Comparison of ENCODE assay signal across 11 cellular contexts in the genomic region with DNA sequence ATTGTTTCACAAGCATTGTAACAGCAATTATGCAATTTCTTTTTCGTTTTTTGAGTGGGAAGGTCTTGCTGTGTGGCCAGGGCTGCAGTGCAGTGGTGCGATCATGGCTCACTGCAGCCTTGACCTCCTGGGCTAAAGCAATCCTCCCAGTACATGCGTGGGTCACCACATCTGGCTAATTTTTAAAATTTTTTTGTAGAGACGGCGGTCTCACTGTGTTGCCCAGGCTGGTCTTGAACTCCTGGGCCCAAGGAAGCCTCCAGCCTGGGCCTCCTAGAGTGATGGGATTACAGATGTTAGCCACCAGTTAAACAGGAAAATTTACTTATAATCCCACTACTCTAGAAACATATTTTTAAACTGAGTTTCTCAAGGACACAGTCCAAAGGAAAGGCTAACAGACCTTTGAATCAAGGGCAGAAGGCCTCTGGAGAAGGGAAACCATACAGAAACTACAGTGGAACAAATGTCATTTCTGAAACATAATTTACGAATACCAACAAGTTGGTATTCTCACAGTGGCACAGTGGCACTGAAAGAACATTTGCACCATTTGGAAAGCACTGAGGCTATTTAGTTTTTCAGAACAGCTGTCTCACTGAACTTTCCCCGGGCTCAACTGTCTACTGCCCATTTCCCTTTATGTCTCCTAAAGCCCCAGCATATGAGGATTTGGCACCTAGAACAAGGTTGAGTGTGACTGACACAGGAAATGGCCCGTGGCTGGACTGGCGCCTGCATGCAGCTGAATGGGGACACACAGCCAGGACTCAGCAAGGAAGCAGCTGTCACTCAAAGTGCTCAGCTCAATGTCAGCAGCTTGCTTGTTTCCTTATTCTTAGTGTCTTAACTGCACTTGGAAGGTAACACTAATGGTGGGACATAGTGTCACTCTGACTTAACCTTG. TPM values are rescaled to one million over a fixed set of nuclear protein-coding genes. Genes with fewer than 3 reads are reported as not detected.
DNase-seq lines count a peak whose midpoint lies in the region; ATAC-seq, FAIRE-seq and TF ChIP-seq lines count a peak whose summit lies in the region.
"Had no signal": no experiment of that assay in that cellular context is flagged by ENCODE, and none has a peak within 500 bp of the region (broad histone marks: within the 10 kb centered on the region; RNA-seq: fewer than 3 reads in every experiment).

No MANE protein-coding gene starts in this region.

- H3K4me1 ChIP-seq in kidney (ENCODE audit: control insufficient read depth in 1 of 2, insufficient read depth in 1 of 2, low read depth in 1 of 2, low read length in 2 of 2), result peaks cover 2 to 6% of the 10 kb centered on the region in 2 donors

- peaks cover 16% of the 10 kb centered on the region for H3K36me3 Mint-ChIP-seq in activated CD8-positive, alpha-beta memory T cell treated with anti-CD3 and anti-CD28 coated beads, Interleukin-2, amount 10 ng/mL, durations not matched to agents 7 days and 5 days
- no peaks in the 10 kb centered on the region for H3K36me3 Mint-ChIP-seq in type B pancreatic cell

- H3K27me3 Mint-ChIP-seq in activated CD8-positive, alpha-beta memory T cell treated with anti-CD3 and anti-CD28 coated beads, Interleukin-2, amount 10 ng/mL, durations not matched to agents 7 days and 5 days, result no peaks in the 10 kb centered on the region
- no peaks in the 10 kb centered on the region for H3K27me3 Mint-ChIP-seq in type B pancreatic cell

- FAIRE-seq in kidney (lab: Jason Lieb, UNC), result no peak

- H3K9me3 Mint-ChIP-seq in activated CD8-positive, alpha-beta memory T cell treated with anti-CD3 and anti-CD28 coated beads, Interleukin-2, amount 10 ng/mL, durations not matched to agents 7 days and 5 days (ENCODE audit: low read depth), result peaks cover 1% of the 10 kb centered on the region
- no peaks in the 10 kb centered on the region for H3K9me3 Mint-ChIP-seq in type B pancreatic cell

- no peak overlapping the region for H3K27ac ChIP-seq in kidney (ENCODE audit: low read depth in 2 of 2, low read length in 2 of 2)
- H3K27ac ChIP-seq: BLaER1 had no signal

- intact Hi-C loops in left ventricle myocardium superior (cut with micrococcal nuclease) (loop anchor here (10.0 kb wide), 1 partner anchor 45 kb away; no protein-coding TSS in a partner anchor), kidney (cut with DNase I) (no loop called here)

- peaks cover 56% of the 10 kb centered on the region for H3K4me1 Mint-ChIP-seq in activated CD8-positive, alpha-beta memory T cell treated with anti-CD3 and anti-CD28 coated beads, Interleukin-2, amount 10 ng/mL, durations not matched to agents 7 days and 5 days
- peaks cover 30% of the 10 kb centered on the region for H3K4me1 Mint-ChIP-seq in type B pancreatic cell (ENCODE audit: unreplicated experiment)

- no peak for ATAC-seq in activated CD8-positive, alpha-beta memory T cell treated with anti-CD3 and anti-CD28 coated beads, Interleukin-2, amount 10 ng/mL, durations not matched to agents 7 days and 5 days
- ATAC-seq in left ventricle myocardium superior, result peak; percentile 19
- ATAC-seq: HCT116, SK-N-SH treated with all-trans-retinoic acid at 6 μM for 48 hours had no signal

- TF ChIP-seq CTCF in type B pancreatic cell (conservative IDR thresholded peaks at IDR 0.05) (no peak), kidney (IDR thresholded peaks at IDR 0.05; ENCODE audit: borderline replicate concordance, extremely low read depth, insufficient read depth) (no peak)

- H3K9ac ChIP-seq in kidney (ENCODE audit: low read length in 2 of 2), result no peak overlapping the region
- H3K9ac ChIP-seq: BLaER1 had no signal

- CTCF ChIA-PET in activated CD8-positive, alpha-beta memory T cell treated with anti-CD3 and anti-CD28 coated beads, Interleukin-2, amount 10 ng/mL, durations not matched to agents 7 days and 5 days (lab: Charles Lee), result interaction anchor here (1.0 to 1.3 kb wide), 2 partner anchors 11 to 105 kb away, joined by 4 read pairs; no protein-coding TSS in a partner anchor

- peak overlapping the region; percentile 27 for H3K27ac Mint-ChIP-seq in activated CD8-positive, alpha-beta memory T cell treated with anti-CD3 and anti-CD28 coated beads, Interleukin-2, amount 10 ng/mL, durations not matched to agents 7 days and 5 days
- peak overlapping the region; percentile 100 for H3K27ac Mint-ChIP-seq in type B pancreatic cell

- H3K9me3 ChIP-seq in kidney (ENCODE audit: control insufficient read depth in 1 of 2, low read length in 2 of 2), result no peaks in the 10 kb centered on the region
- H3K9me3 ChIP-seq: BLaER1 had no signal

- peak; percentile 61 for DNase-seq in activated CD8-positive, alpha-beta memory T cell treated with anti-CD3 and anti-CD28 coated beads, Interleukin-2, amount 10 ng/mL, durations not matched to agents 7 days and 5 days
- no peak for DNase-seq in activated CD8-positive, alpha-beta memory T cell treated with anti-CD3 and anti-CD28 coated beads, Interleukin-2, amount 50 U/mL, for 4 hours
- DNase-seq in SHP77 (lab: John Stamatoyannopoulos, UW) (peak; percentile 30 to 75), left ventricle myocardium superior (peak; percentile 83), type B pancreatic cell (ENCODE audit: extremely low spot score, unreplicated experiment) (no peak), cerebellar cortex (ENCODE audit: low spot score) (no peak), KG1 (lab: John Stamatoyannopoulos, UW) (no peak), kidney (no peak)

- no peak overlapping the region for H3K4me3 ChIP-seq in kidney (ENCODE audit: low read length in 2 of 2)
- H3K4me3 ChIP-seq: BLaER1 had no signal

- H3K36me3 ChIP-seq in kidney (ENCODE audit: control insufficient read depth in 1 of 2, insufficient read depth in 2 of 2, low read length in 2 of 2), result no peaks in the 10 kb centered on the region
- H3K36me3 ChIP-seq: BLaER1 had no signal

- H3K4me3 Mint-ChIP-seq in activated CD8-positive, alpha-beta memory T cell treated with anti-CD3 and anti-CD28 coated beads, Interleukin-2, amount 10 ng/mL, durations not matched to agents 7 days and 5 days, result no peak overlapping the region
- H3K4me3 Mint-ChIP-seq in type B pancreatic cell, result peak overlapping the region; percentile 80

RNA-seq across cellular contexts. Expression of a gene that starts 2.8 kb away (rescaled TPM):
- total RNA-seq in activated CD8-positive, alpha-beta memory T cell treated with anti-CD3 and anti-CD28 coated beads, Interleukin-2, amount 10 ng/mL, durations not matched to agents 7 days and 5 days, result 100 to 1,000 TPM; 215 to 293 TPM
- total RNA-seq in left ventricle myocardium superior, result 599 TPM
- total RNA-seq in type B pancreatic cell (ENCODE audit: low replicate concordance), result 242 and 263 TPM in 2 replicates
- 340 TPM for total RNA-seq in kidney
- 92.3 TPM for polyA plus RNA-seq in kidney (ENCODE audit: insufficient read depth, low read depth, low replicate concordance)

RNA-seq across cellular contexts. Expression of a gene that starts 52.1 kb away (rescaled TPM):
- total RNA-seq in activated CD8-positive, alpha-beta memory T cell treated with anti-CD3 and anti-CD28 coated beads, Interleukin-2, amount 10 ng/mL, durations not matched to agents 7 days and 5 days, result 10 to 100 TPM; 45.5 to 47.7 TPM
- total RNA-seq in left ventricle myocardium superior (66.1 TPM), type B pancreatic cell (ENCODE audit: low replicate concordance) (39.0 and 52.2 TPM in 2 replicates), kidney (41.2 TPM)
- polyA plus RNA-seq in kidney (ENCODE audit: insufficient read depth, low read depth, low replicate concordance), result 40.9 TPM

Comparison
In these comparisons a context has a peak if more than half of its experiments do, and no peak if none do; other contexts are left out.
1. DNase-seq: peak in activated CD8-positive, alpha-beta memory T cell treated with anti-CD3 and anti-CD28 coated beads, Interleukin-2, amount 10 ng/mL, durations not matched to agents 7 days and 5 days (single experiment), SHP77 (2 of 2) and left ventricle myocardium superior (single experiment); none in activated CD8-positive, alpha-beta memory T cell treated with anti-CD3 and anti-CD28 coated beads, Interleukin-2, amount 50 U/mL, for 4 hours (single experiment), type B pancreatic cell (single experiment), cerebellar cortex (single experiment), KG1 (single experiment) and kidney (single experiment).